ENCODE assay signal across 1 cellular context in the genomic region with DNA sequence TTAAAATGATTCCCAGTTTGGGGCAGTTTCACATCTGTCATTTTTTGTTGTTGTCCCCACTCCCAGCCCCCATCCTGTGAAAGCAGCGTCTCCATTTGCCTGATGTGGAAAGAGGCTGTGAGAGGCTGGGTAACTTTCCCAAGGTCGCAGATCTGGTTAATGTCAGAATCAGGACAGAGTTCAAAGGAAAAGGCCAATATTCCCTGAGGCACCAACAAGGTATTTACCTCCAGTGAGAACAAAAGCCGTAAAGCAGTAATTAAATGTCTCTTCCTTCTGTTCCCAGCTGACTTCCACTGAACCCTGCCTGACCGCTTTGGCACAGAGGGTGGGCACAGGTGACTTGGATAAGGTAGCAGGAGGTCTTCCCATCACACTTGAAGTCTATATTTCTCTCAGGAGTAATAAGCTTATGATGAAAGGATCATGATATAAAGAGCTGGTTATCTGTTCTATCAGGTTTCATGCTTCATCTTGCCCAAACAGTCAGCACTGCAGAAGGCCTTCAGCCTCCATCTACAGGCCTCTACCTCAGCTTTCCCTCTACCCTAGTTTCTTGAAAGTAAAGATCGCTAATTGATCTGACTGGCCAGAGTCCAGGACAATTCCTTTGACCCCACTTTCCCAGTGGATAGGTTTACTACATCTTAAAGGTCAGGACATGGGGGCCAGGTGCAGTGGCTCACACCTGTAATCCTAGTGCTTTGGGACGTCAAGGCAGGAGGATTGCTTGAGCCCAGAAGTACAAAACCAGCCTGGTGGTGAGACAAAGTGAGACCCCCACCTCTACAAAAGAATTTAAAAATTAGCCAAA.
TF ChIP-seq lines count a peak whose summit lies in the region.

No MANE protein-coding gene starts in this region.

TF ChIP-seq in HepG2, 621 proteins besides CTCF, POLR2A, EP300 and RAD21 (continued from another document and continues in another):
- TF ChIP-seq, protein P1, sequence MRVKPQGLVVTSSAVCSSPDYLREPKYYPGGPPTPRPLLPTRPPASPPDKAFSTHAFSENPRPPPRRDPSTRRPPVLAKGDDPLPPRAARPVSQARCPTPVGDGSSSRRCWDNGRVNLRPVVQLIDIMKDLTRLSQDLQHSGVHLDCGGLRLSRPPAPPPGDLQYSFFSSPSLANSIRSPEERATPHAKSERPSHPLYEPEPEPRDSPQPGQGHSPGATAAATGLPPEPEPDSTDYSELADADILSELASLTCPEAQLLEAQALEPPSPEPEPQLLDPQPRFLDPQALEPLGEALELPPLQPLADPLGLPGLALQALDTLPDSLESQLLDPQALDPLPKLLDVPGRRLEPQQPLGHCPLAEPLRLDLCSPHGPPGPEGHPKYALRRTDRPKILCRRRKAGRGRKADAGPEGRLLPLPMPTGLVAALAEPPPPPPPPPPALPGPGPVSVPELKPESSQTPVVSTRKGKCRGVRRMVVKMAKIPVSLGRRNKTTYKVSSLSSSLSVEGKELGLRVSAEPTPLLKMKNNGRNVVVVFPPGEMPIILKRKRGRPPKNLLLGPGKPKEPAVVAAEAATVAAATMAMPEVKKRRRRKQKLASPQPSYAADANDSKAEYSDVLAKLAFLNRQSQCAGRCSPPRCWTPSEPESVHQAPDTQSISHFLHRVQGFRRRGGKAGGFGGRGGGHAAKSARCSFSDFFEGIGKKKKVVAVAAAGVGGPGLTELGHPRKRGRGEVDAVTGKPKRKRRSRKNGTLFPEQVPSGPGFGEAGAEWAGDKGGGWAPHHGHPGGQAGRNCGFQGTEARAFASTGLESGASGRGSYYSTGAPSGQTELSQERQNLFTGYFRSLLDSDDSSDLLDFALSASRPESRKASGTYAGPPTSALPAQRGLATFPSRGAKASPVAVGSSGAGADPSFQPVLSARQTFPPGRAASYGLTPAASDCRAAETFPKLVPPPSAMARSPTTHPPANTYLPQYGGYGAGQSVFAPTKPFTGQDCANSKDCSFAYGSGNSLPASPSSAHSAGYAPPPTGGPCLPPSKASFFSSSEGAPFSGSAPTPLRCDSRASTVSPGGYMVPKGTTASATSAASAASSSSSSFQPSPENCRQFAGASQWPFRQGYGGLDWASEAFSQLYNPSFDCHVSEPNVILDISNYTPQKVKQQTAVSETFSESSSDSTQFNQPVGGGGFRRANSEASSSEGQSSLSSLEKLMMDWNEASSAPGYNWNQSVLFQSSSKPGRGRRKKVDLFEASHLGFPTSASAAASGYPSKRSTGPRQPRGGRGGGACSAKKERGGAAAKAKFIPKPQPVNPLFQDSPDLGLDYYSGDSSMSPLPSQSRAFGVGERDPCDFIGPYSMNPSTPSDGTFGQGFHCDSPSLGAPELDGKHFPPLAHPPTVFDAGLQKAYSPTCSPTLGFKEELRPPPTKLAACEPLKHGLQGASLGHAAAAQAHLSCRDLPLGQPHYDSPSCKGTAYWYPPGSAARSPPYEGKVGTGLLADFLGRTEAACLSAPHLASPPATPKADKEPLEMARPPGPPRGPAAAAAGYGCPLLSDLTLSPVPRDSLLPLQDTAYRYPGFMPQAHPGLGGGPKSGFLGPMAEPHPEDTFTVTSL (CRISPR knock-in tag; IDR thresholded peaks at IDR 0.05; ENCODE audit: borderline replicate concordance), result peak; percentile 68; the same call in 1 of the 2 replicates
- TF ChIP-seq CBX2 (IDR thresholded peaks at IDR 0.05; ENCODE audit: low read depth, low read length) (no peak), CBX2 (CRISPR knock-in tag; IDR thresholded peaks at IDR 0.05; ENCODE audit: low read depth) (no peak), SOX6 (IDR thresholded peaks at IDR 0.05) (no peak), SOX6 (CRISPR knock-in tag; IDR thresholded peaks at IDR 0.05) (peak; percentile 89), PITX1 (CRISPR knock-in tag; IDR thresholded peaks at IDR 0.05) (0 out of 2 replicates have a peak, but pooled peaks have one; percentile 27), RARG (CRISPR knock-in tag; IDR thresholded peaks at IDR 0.05; ENCODE audit: low read depth) (no peak), CEBPB (IDR thresholded peaks at IDR 0.05; ENCODE audit: borderline replicate concordance, low read depth, low read length) (peak; percentile 53), ZMYM3 (CRISPR knock-in tag; IDR thresholded peaks at IDR 0.05) (peak; percentile 10; the same call in 1 of the 2 replicates), ZNF790 (CRISPR knock-in tag; IDR thresholded peaks at IDR 0.05; ENCODE audit: borderline replicate concordance) (0 out of 2 replicates have a peak, but pooled peaks have one; percentile 42), HNF4A (CRISPR knock-in tag; IDR thresholded peaks at IDR 0.05) (peak; percentile 77), FOXC1 (CRISPR knock-in tag; IDR thresholded peaks at IDR 0.05; ENCODE audit: borderline replicate concordance) (no peak; the same call in 1 of the 2 replicates), MIER2 (CRISPR knock-in tag; IDR thresholded peaks at IDR 0.05) (no peak), TBX2 (CRISPR knock-in tag; IDR thresholded peaks at IDR 0.05; ENCODE audit: borderline replicate concordance) (peak; percentile 81), ZNF670 (CRISPR knock-in tag; IDR thresholded peaks at IDR 0.05; ENCODE audit: borderline replicate concordance) (0 out of 2 replicates have a peak, but pooled peaks have one; percentile 50), ESRRA (CRISPR knock-in tag; IDR thresholded peaks at IDR 0.05; ENCODE audit: low read depth) (peak; percentile 66; the same call in 1 of the 2 replicates), TCF7L2 (IDR thresholded peaks at IDR 0.05; ENCODE audit: low read depth, low read length) (peak; percentile 19; the same call in 1 of the 2 replicates), HDAC1 (CRISPR knock-in tag; IDR thresholded peaks at IDR 0.05) (peak; percentile 43; the same call in 1 of the 2 replicates), RXRB (CRISPR knock-in tag; IDR thresholded peaks at IDR 0.05; ENCODE audit: borderline replicate concordance) (peak; percentile 85), NR2F1 (CRISPR knock-in tag; IDR thresholded peaks at IDR 0.05) (peak in 1 of 2 experiments; percentile 45; a peak in 1 of 4 replicates), ELF3 (CRISPR knock-in tag; IDR thresholded peaks at IDR 0.05) (peak; percentile 58), ZNF644 (CRISPR knock-in tag; IDR thresholded peaks at IDR 0.05; ENCODE audit: low read depth) (peak; percentile 24; the same call in 1 of the 2 replicates), SOX5 (CRISPR knock-in tag; IDR thresholded peaks at IDR 0.05; ENCODE audit: borderline replicate concordance) (peak; percentile 82; the same call in 1 of the 2 replicates), HOXA5 (CRISPR knock-in tag; IDR thresholded peaks at IDR 0.05) (peak; percentile 41; the same call in 1 of the 2 replicates), FOXK2 (IDR thresholded peaks at IDR 0.05) (no peak), HMG20B (CRISPR knock-in tag; conservative IDR thresholded peaks at IDR 0.05) (0 out of 2 replicates have a peak, but pooled peaks have one; percentile 41)
- TF ChIP-seq, protein P2, sequence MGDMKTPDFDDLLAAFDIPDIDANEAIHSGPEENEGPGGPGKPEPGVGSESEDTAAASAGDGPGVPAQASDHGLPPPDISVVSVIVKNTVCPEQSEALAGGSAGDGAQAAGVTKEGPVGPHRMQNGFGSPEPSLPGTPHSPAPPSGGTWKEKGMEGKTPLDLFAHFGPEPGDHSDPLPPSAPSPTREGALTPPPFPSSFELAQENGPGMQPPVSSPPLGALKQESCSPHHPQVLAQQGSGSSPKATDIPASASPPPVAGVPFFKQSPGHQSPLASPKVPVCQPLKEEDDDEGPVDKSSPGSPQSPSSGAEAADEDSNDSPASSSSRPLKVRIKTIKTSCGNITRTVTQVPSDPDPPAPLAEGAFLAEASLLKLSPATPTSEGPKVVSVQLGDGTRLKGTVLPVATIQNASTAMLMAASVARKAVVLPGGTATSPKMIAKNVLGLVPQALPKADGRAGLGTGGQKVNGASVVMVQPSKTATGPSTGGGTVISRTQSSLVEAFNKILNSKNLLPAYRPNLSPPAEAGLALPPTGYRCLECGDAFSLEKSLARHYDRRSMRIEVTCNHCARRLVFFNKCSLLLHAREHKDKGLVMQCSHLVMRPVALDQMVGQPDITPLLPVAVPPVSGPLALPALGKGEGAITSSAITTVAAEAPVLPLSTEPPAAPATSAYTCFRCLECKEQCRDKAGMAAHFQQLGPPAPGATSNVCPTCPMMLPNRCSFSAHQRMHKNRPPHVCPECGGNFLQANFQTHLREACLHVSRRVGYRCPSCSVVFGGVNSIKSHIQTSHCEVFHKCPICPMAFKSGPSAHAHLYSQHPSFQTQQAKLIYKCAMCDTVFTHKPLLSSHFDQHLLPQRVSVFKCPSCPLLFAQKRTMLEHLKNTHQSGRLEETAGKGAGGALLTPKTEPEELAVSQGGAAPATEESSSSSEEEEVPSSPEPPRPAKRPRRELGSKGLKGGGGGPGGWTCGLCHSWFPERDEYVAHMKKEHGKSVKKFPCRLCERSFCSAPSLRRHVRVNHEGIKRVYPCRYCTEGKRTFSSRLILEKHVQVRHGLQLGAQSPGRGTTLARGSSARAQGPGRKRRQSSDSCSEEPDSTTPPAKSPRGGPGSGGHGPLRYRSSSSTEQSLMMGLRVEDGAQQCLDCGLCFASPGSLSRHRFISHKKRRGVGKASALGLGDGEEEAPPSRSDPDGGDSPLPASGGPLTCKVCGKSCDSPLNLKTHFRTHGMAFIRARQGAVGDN (CRISPR knock-in tag; IDR thresholded peaks at IDR 0.05), result peak; percentile 21; the same call in 1 of the 2 replicates
- TF ChIP-seq, protein P3, sequence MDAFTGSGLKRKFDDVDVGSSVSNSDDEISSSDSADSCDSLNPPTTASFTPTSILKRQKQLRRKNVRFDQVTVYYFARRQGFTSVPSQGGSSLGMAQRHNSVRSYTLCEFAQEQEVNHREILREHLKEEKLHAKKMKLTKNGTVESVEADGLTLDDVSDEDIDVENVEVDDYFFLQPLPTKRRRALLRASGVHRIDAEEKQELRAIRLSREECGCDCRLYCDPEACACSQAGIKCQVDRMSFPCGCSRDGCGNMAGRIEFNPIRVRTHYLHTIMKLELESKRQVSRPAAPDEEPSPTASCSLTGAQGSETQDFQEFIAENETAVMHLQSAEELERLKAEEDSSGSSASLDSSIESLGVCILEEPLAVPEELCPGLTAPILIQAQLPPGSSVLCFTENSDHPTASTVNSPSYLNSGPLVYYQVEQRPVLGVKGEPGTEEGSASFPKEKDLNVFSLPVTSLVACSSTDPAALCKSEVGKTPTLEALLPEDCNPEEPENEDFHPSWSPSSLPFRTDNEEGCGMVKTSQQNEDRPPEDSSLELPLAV (CRISPR knock-in tag; conservative IDR thresholded peaks at IDR 0.05; ENCODE audit: low read depth), result no peak
- TF ChIP-seq, protein P4, sequence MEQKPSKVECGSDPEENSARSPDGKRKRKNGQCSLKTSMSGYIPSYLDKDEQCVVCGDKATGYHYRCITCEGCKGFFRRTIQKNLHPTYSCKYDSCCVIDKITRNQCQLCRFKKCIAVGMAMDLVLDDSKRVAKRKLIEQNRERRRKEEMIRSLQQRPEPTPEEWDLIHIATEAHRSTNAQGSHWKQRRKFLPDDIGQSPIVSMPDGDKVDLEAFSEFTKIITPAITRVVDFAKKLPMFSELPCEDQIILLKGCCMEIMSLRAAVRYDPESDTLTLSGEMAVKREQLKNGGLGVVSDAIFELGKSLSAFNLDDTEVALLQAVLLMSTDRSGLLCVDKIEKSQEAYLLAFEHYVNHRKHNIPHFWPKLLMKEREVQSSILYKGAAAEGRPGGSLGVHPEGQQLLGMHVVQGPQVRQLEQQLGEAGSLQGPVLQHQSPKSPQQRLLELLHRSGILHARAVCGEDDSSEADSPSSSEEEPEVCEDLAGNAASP (CRISPR knock-in tag; IDR thresholded peaks at IDR 0.05; ENCODE audit: borderline replicate concordance), result 0 out of 2 replicates have a peak, but pooled peaks have one; percentile 56
- TF ChIP-seq, protein P5, sequence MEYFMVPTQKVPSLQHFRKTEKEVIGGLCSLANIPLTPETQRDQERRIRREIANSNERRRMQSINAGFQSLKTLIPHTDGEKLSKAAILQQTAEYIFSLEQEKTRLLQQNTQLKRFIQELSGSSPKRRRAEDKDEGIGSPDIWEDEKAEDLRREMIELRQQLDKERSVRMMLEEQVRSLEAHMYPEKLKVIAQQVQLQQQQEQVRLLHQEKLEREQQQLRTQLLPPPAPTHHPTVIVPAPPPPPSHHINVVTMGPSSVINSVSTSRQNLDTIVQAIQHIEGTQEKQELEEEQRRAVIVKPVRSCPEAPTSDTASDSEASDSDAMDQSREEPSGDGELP (IDR thresholded peaks at IDR 0.05; ENCODE audit: borderline replicate concordance, low read depth), result peak; percentile 45; the same call in 1 of the 2 replicates
- TF ChIP-seq, protein P6, sequence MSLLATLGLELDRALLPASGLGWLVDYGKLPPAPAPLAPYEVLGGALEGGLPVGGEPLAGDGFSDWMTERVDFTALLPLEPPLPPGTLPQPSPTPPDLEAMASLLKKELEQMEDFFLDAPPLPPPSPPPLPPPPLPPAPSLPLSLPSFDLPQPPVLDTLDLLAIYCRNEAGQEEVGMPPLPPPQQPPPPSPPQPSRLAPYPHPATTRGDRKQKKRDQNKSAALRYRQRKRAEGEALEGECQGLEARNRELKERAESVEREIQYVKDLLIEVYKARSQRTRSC (CRISPR knock-in tag; IDR thresholded peaks at IDR 0.05; ENCODE audit: low read depth), result no peak
- TF ChIP-seq, protein P7, sequence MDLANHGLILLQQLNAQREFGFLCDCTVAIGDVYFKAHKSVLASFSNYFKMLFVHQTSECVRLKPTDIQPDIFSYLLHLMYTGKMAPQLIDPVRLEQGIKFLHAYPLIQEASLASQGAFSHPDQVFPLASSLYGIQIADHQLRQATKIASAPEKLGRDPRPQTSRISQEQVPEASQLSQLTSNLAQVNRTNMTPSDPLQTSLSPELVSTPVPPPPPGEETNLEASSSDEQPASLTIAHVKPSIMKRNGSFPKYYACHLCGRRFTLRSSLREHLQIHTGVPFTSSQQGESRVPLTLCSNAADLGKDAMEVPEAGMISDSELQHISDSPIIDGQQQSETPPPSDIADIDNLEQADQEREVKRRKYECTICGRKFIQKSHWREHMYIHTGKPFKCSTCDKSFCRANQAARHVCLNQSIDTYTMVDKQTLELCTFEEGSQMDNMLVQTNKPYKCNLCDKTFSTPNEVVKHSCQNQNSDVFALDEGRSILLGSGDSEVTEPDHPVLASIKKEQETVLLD (CRISPR knock-in tag; IDR thresholded peaks at IDR 0.05; ENCODE audit: low read depth), result no peak
- TF ChIP-seq, protein P8, sequence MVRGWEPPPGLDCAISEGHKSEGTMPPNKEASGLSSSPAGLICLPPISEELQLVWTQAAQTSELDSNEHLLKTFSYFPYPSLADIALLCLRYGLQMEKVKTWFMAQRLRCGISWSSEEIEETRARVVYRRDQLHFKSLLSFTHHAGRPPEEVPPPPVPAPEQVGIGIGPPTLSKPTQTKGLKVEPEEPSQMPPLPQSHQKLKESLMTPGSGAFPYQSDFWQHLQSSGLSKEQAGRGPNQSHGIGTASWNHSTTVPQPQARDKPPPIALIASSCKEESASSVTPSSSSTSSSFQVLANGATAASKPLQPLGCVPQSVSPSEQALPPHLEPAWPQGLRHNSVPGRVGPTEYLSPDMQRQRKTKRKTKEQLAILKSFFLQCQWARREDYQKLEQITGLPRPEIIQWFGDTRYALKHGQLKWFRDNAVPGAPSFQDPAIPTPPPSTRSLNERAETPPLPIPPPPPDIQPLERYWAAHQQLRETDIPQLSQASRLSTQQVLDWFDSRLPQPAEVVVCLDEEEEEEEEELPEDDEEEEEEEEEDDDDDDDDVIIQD (CRISPR knock-in tag; IDR thresholded peaks at IDR 0.05; ENCODE audit: low read depth), result 0 out of 2 replicates have a peak, but pooled peaks have one; percentile 27
- TF ChIP-seq, protein P9, sequence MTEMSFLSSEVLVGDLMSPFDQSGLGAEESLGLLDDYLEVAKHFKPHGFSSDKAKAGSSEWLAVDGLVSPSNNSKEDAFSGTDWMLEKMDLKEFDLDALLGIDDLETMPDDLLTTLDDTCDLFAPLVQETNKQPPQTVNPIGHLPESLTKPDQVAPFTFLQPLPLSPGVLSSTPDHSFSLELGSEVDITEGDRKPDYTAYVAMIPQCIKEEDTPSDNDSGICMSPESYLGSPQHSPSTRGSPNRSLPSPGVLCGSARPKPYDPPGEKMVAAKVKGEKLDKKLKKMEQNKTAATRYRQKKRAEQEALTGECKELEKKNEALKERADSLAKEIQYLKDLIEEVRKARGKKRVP (CRISPR knock-in tag; IDR thresholded peaks at IDR 0.05), result no peak
